ENCODE assay signal across 2 cellular contexts in the genomic region with DNA sequence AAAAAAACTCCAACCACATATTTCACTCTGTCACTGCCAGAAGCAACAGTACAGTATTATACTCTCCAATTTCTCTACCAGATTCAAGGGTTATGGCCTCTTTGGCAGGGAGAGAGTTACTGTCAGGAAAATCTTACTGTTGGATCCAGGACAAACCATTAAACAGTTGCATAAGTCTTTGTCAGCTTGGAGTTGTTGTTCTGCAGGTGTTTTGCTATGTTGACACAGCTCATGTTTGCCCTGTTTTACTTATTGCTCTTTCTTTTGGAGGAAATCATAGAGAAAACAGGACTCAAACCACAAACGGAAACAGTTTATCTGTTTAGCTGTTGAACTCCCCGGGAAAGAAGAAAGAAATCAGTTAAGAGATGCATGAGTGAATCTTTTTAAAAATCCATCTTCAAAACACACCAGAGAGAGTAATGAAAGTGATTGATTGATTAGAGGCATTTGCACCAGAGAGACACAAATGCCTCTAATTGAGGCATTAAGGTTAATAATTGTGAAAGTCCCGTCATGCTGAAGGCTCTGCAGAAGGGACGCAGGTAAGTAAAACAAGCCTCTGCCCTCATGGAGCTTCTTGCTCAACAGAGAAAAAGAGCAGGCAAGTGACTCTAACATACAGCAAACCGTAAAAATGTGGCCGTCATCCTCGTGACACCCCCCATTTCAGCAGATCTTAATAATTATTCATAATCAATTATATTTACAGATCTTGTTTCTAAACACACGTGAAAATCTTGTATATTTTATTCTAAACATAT.
TF ChIP-seq lines count a peak whose summit lies in the region.

No MANE protein-coding gene starts in this region.

TF ChIP-seq in SK-N-SH treated with all-trans-retinoic acid at 6 μM for 48 hours, 23 proteins besides CTCF, POLR2A, EP300 and RAD21 (continued from another document):
- TF ChIP-seq, protein P1, sequence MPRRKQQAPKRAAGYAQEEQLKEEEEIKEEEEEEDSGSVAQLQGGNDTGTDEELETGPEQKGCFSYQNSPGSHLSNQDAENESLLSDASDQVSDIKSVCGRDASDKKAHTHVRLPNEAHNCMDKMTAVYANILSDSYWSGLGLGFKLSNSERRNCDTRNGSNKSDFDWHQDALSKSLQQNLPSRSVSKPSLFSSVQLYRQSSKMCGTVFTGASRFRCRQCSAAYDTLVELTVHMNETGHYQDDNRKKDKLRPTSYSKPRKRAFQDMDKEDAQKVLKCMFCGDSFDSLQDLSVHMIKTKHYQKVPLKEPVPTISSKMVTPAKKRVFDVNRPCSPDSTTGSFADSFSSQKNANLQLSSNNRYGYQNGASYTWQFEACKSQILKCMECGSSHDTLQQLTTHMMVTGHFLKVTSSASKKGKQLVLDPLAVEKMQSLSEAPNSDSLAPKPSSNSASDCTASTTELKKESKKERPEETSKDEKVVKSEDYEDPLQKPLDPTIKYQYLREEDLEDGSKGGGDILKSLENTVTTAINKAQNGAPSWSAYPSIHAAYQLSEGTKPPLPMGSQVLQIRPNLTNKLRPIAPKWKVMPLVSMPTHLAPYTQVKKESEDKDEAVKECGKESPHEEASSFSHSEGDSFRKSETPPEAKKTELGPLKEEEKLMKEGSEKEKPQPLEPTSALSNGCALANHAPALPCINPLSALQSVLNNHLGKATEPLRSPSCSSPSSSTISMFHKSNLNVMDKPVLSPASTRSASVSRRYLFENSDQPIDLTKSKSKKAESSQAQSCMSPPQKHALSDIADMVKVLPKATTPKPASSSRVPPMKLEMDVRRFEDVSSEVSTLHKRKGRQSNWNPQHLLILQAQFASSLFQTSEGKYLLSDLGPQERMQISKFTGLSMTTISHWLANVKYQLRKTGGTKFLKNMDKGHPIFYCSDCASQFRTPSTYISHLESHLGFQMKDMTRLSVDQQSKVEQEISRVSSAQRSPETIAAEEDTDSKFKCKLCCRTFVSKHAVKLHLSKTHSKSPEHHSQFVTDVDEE (CRISPR knock-in tag; IDR thresholded peaks at IDR 0.05), result no peak
- no peak for TF ChIP-seq ZC3H10 (CRISPR knock-in tag; IDR thresholded peaks at IDR 0.05)
- no peak for TF ChIP-seq ZNF565 (CRISPR knock-in tag; conservative IDR thresholded peaks at IDR 0.05; ENCODE audit: low read depth)
- TF ChIP-seq, protein P2, sequence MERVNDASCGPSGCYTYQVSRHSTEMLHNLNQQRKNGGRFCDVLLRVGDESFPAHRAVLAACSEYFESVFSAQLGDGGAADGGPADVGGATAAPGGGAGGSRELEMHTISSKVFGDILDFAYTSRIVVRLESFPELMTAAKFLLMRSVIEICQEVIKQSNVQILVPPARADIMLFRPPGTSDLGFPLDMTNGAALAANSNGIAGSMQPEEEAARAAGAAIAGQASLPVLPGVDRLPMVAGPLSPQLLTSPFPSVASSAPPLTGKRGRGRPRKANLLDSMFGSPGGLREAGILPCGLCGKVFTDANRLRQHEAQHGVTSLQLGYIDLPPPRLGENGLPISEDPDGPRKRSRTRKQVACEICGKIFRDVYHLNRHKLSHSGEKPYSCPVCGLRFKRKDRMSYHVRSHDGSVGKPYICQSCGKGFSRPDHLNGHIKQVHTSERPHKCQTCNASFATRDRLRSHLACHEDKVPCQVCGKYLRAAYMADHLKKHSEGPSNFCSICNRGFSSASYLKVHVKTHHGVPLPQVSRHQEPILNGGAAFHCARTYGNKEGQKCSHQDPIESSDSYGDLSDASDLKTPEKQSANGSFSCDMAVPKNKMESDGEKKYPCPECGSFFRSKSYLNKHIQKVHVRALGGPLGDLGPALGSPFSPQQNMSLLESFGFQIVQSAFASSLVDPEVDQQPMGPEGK (CRISPR knock-in tag; IDR thresholded peaks at IDR 0.05; ENCODE audit: borderline replicate concordance), result no peak
- TF ChIP-seq, protein P3, sequence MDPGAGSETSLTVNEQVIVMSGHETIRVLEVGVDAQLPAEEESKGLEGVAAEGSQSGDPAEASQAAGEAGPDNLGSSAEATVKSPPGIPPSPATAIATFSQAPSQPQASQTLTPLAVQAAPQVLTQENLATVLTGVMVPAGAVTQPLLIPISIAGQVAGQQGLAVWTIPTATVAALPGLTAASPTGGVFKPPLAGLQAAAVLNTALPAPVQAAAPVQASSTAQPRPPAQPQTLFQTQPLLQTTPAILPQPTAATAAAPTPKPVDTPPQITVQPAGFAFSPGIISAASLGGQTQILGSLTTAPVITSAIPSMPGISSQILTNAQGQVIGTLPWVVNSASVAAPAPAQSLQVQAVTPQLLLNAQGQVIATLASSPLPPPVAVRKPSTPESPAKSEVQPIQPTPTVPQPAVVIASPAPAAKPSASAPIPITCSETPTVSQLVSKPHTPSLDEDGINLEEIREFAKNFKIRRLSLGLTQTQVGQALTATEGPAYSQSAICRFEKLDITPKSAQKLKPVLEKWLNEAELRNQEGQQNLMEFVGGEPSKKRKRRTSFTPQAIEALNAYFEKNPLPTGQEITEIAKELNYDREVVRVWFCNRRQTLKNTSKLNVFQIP (CRISPR knock-in tag; IDR thresholded peaks at IDR 0.05; ENCODE audit: borderline replicate concordance, low read depth), result no peak
- TF ChIP-seq PPARA (CRISPR knock-in tag; IDR thresholded peaks at IDR 0.05; ENCODE audit: borderline replicate concordance), result no peak
- no peak for TF ChIP-seq TCF4 (CRISPR knock-in tag; IDR thresholded peaks at IDR 0.05; ENCODE audit: borderline replicate concordance)
- TF ChIP-seq GLIS3 (CRISPR knock-in tag; IDR thresholded peaks at IDR 0.05), result no peak
- TF ChIP-seq, protein P4, sequence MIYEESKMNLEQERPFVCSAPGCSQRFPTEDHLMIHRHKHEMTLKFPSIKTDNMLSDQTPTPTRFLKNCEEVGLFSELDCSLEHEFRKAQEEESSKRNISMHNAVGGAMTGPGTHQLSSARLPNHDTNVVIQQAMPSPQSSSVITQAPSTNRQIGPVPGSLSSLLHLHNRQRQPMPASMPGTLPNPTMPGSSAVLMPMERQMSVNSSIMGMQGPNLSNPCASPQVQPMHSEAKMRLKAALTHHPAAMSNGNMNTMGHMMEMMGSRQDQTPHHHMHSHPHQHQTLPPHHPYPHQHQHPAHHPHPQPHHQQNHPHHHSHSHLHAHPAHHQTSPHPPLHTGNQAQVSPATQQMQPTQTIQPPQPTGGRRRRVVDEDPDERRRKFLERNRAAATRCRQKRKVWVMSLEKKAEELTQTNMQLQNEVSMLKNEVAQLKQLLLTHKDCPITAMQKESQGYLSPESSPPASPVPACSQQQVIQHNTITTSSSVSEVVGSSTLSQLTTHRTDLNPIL (CRISPR knock-in tag; IDR thresholded peaks at IDR 0.05; ENCODE audit: low read depth), result no peak

TF ChIP-seq in SK-N-SH, 30 proteins besides CTCF, POLR2A, EP300 and RAD21 (continued from another document):
- TF ChIP-seq, protein P5, sequence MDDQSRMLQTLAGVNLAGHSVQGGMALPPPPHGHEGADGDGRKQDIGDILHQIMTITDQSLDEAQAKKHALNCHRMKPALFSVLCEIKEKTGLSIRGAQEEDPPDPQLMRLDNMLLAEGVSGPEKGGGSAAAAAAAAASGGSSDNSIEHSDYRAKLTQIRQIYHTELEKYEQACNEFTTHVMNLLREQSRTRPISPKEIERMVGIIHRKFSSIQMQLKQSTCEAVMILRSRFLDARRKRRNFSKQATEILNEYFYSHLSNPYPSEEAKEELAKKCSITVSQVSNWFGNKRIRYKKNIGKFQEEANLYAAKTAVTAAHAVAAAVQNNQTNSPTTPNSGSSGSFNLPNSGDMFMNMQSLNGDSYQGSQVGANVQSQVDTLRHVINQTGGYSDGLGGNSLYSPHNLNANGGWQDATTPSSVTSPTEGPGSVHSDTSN (IDR thresholded peaks at IDR 0.05), result no peak
- TF ChIP-seq, protein P6, sequence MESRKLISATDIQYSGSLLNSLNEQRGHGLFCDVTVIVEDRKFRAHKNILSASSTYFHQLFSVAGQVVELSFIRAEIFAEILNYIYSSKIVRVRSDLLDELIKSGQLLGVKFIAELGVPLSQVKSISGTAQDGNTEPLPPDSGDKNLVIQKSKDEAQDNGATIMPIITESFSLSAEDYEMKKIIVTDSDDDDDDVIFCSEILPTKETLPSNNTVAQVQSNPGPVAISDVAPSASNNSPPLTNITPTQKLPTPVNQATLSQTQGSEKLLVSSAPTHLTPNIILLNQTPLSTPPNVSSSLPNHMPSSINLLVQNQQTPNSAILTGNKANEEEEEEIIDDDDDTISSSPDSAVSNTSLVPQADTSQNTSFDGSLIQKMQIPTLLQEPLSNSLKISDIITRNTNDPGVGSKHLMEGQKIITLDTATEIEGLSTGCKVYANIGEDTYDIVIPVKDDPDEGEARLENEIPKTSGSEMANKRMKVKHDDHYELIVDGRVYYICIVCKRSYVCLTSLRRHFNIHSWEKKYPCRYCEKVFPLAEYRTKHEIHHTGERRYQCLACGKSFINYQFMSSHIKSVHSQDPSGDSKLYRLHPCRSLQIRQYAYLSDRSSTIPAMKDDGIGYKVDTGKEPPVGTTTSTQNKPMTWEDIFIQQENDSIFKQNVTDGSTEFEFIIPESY (IDR thresholded peaks at IDR 0.05; ENCODE audit: borderline replicate concordance, low read depth), result no peak
- TF ChIP-seq ELF1 (IDR thresholded peaks at IDR 0.05) (no peak), RFX5 (IDR thresholded peaks at IDR 0.05; ENCODE audit: low read length) (no peak), FOXM1 (IDR thresholded peaks at IDR 0.05; ENCODE audit: low read depth) (no peak), CHD2 (IDR thresholded peaks at IDR 0.05; ENCODE audit: low read length, partially characterized antibody) (no peak), SIN3A (IDR thresholded peaks at IDR 0.05; ENCODE audit: borderline replicate concordance, low read depth, low read length) (no peak), JUND (IDR thresholded peaks at IDR 0.05) (no peak), EZH2phosphoT487 (IDR thresholded peaks at IDR 0.05; ENCODE audit: borderline replicate concordance, low read depth) (no peak), NRF1 (IDR thresholded peaks at IDR 0.05; ENCODE audit: low read depth, low read length) (no peak)
- TF ChIP-seq, protein P7, sequence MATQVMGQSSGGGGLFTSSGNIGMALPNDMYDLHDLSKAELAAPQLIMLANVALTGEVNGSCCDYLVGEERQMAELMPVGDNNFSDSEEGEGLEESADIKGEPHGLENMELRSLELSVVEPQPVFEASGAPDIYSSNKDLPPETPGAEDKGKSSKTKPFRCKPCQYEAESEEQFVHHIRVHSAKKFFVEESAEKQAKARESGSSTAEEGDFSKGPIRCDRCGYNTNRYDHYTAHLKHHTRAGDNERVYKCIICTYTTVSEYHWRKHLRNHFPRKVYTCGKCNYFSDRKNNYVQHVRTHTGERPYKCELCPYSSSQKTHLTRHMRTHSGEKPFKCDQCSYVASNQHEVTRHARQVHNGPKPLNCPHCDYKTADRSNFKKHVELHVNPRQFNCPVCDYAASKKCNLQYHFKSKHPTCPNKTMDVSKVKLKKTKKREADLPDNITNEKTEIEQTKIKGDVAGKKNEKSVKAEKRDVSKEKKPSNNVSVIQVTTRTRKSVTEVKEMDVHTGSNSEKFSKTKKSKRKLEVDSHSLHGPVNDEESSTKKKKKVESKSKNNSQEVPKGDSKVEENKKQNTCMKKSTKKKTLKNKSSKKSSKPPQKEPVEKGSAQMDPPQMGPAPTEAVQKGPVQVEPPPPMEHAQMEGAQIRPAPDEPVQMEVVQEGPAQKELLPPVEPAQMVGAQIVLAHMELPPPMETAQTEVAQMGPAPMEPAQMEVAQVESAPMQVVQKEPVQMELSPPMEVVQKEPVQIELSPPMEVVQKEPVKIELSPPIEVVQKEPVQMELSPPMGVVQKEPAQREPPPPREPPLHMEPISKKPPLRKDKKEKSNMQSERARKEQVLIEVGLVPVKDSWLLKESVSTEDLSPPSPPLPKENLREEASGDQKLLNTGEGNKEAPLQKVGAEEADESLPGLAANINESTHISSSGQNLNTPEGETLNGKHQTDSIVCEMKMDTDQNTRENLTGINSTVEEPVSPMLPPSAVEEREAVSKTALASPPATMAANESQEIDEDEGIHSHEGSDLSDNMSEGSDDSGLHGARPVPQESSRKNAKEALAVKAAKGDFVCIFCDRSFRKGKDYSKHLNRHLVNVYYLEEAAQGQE (IDR thresholded peaks at IDR 0.05; ENCODE audit: low read depth, low read length), result no peak
- TF ChIP-seq, protein P8, sequence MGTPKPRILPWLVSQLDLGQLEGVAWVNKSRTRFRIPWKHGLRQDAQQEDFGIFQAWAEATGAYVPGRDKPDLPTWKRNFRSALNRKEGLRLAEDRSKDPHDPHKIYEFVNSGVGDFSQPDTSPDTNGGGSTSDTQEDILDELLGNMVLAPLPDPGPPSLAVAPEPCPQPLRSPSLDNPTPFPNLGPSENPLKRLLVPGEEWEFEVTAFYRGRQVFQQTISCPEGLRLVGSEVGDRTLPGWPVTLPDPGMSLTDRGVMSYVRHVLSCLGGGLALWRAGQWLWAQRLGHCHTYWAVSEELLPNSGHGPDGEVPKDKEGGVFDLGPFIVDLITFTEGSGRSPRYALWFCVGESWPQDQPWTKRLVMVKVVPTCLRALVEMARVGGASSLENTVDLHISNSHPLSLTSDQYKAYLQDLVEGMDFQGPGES (IDR thresholded peaks at IDR 0.05; ENCODE audit: low read depth, low read length), result no peak
